In genomic region chr3:14948609-14949038, GRCh38 we compare ENCODE assay signal across 1 cellular context.
TF ChIP-seq lines count a peak whose summit lies in the region.

No MANE protein-coding gene starts in this region.

TF ChIP-seq in HepG2, 621 proteins besides CTCF, POLR2A, EP300 and RAD21 (continued from another document and continues in another):
- TF ChIP-seq ZSCAN20 (CRISPR knock-in tag; IDR thresholded peaks at IDR 0.05; ENCODE audit: borderline replicate concordance) (no peak), ZNF543 (CRISPR knock-in tag; IDR thresholded peaks at IDR 0.05) (no peak), NFYC (CRISPR knock-in tag; IDR thresholded peaks at IDR 0.05) (no peak), AHDC1 (CRISPR knock-in tag; IDR thresholded peaks at IDR 0.05; ENCODE audit: borderline replicate concordance) (no peak), NR2F2 (IDR thresholded peaks at IDR 0.05; ENCODE audit: borderline replicate concordance, low read depth) (0 out of 2 replicates have a peak, but pooled peaks have one; percentile 28), CSRNP1 (CRISPR knock-in tag; IDR thresholded peaks at IDR 0.05) (no peak), ZNF18 (CRISPR knock-in tag; IDR thresholded peaks at IDR 0.05; ENCODE audit: insufficient replicate concordance) (no peak), THAP8 (CRISPR knock-in tag; IDR thresholded peaks at IDR 0.05; ENCODE audit: borderline replicate concordance) (no peak), RXRB (CRISPR knock-in tag; IDR thresholded peaks at IDR 0.05; ENCODE audit: borderline replicate concordance) (no peak), PHF8 (CRISPR knock-in tag; IDR thresholded peaks at IDR 0.05) (peak; percentile 7; the same call in 1 of the 2 replicates), AKNA (CRISPR knock-in tag; IDR thresholded peaks at IDR 0.05; ENCODE audit: borderline replicate concordance) (no peak), SMYD3 (CRISPR knock-in tag; IDR thresholded peaks at IDR 0.05) (no peak), HMG20B (CRISPR knock-in tag; conservative IDR thresholded peaks at IDR 0.05) (no peak), TEF (CRISPR knock-in tag; IDR thresholded peaks at IDR 0.05) (no peak), ZNF275 (CRISPR knock-in tag; IDR thresholded peaks at IDR 0.05; ENCODE audit: borderline replicate concordance) (no peak), E2F1 (CRISPR knock-in tag; IDR thresholded peaks at IDR 0.05) (no peak), ZNF326 (CRISPR knock-in tag; IDR thresholded peaks at IDR 0.05; ENCODE audit: borderline replicate concordance) (no peak), CHD4 (IDR thresholded peaks at IDR 0.05; ENCODE audit: borderline replicate concordance, low read length) (no peak), SNAI1 (CRISPR knock-in tag; IDR thresholded peaks at IDR 0.05; ENCODE audit: borderline replicate concordance) (0 out of 2 replicates have a peak, but pooled peaks have one; percentile 49), PITX1 (CRISPR knock-in tag; IDR thresholded peaks at IDR 0.05) (no peak), ZNF142 (CRISPR knock-in tag; IDR thresholded peaks at IDR 0.05) (no peak), SIN3B (IDR thresholded peaks at IDR 0.05; ENCODE audit: low read length) (no peak), ZC3H4 (CRISPR knock-in tag; IDR thresholded peaks at IDR 0.05; ENCODE audit: borderline replicate concordance) (no peak), ATF4 (CRISPR knock-in tag; IDR thresholded peaks at IDR 0.05) (no peak), ZNF335 (CRISPR knock-in tag; IDR thresholded peaks at IDR 0.05) (peak; percentile 4; the same call in 1 of the 2 replicates), ZNF614 (CRISPR knock-in tag; IDR thresholded peaks at IDR 0.05; ENCODE audit: borderline replicate concordance) (no peak), FOXA3 (CRISPR knock-in tag; IDR thresholded peaks at IDR 0.05) (no peak), FOSL2 (CRISPR knock-in tag; IDR thresholded peaks at IDR 0.05) (no peak), ZNF256 (CRISPR knock-in tag; conservative IDR thresholded peaks at IDR 0.05) (no peak), NONO (IDR thresholded peaks at IDR 0.05) (no peak), NONO (CRISPR knock-in tag; conservative IDR thresholded peaks at IDR 0.05) (no peak)
